In genomic region chr20:44943828-44944227, GRCh38 we compare ENCODE assay signal across 22 cellular contexts.
"Had no signal": no experiment of that assay in that cellular context is flagged by ENCODE, and none has a peak within 500 bp of the region (broad histone marks: within the 10 kb centered on the region; RNA-seq: fewer than 3 reads in every experiment).

No MANE protein-coding gene starts in this region.

- H3K4me1 ChIP-seq: neural progenitor cell, pancreas, suprapubic skin, thyroid gland, upper lobe of left lung, uterus had no signal

- H3K4me2 ChIP-seq: neural progenitor cell, smooth muscle cell had no signal

- ATAC-seq: naive thymus-derived CD8-positive, alpha-beta T cell; pancreas; right cardiac atrium; stimulated activated naive CD8-positive, alpha-beta T cell treated with anti-CD3 and anti-CD28 coated beads, Interleukin-15, Interleukin-2, amounts not matched to agents 100 U/mL and 50 U/mL, for 24 hours had no signal

- H3K4me3 Mint-ChIP-seq: endodermal cell; naive thymus-derived CD8-positive, alpha-beta T cell; neural progenitor cell had no signal

- H3K4me1 Mint-ChIP-seq: endodermal cell, neural progenitor cell had no signal

- H3K27ac ChIP-seq: coronary artery, neural progenitor cell, pancreas, suprapubic skin, thyroid gland, upper lobe of left lung, uterus had no signal

- H3K27me3 Mint-ChIP-seq: naive thymus-derived CD8-positive, alpha-beta T cell; progenitor cell of endocrine pancreas had no signal

- FAIRE-seq: islet of Langerhans, pancreas had no signal

- H3K9me3 Mint-ChIP-seq: endodermal cell; naive thymus-derived CD8-positive, alpha-beta T cell; neural progenitor cell had no signal

- H3K4me3 ChIP-seq: coronary artery, neural progenitor cell, pancreas, smooth muscle cell, suprapubic skin, thyroid gland, upper lobe of left lung, uterus had no signal

- H3K9me3 ChIP-seq: pancreas, suprapubic skin, thyroid gland, upper lobe of left lung, uterus had no signal

- H3K27ac Mint-ChIP-seq: endodermal cell, neural progenitor cell, progenitor cell of endocrine pancreas had no signal

- DNase-seq: effector CD4-positive, alpha-beta T cell; endodermal cell; foreskin melanocyte; head of caudate nucleus; hypothalamus; kidney glomerular epithelial cell; mesendoderm; naive thymus-derived CD8-positive, alpha-beta T cell; nucleus accumbens; pancreas; right cardiac atrium; stimulated activated CD4-positive, alpha-beta T cell treated with anti-CD3 and anti-CD28 coated beads, Interleukin-2, amount 100 ng/mL, for 48 hours; stimulated activated naive CD8-positive, alpha-beta T cell treated with anti-CD3 and anti-CD28 coated beads, Interleukin-15, Interleukin-2, amounts not matched to agents 100 U/mL and 50 U/mL, for 24 hours; thyroid gland; upper lobe of left lung; uterus had no signal
